ENCODE assay signal across 8 cellular contexts in the genomic region with DNA sequence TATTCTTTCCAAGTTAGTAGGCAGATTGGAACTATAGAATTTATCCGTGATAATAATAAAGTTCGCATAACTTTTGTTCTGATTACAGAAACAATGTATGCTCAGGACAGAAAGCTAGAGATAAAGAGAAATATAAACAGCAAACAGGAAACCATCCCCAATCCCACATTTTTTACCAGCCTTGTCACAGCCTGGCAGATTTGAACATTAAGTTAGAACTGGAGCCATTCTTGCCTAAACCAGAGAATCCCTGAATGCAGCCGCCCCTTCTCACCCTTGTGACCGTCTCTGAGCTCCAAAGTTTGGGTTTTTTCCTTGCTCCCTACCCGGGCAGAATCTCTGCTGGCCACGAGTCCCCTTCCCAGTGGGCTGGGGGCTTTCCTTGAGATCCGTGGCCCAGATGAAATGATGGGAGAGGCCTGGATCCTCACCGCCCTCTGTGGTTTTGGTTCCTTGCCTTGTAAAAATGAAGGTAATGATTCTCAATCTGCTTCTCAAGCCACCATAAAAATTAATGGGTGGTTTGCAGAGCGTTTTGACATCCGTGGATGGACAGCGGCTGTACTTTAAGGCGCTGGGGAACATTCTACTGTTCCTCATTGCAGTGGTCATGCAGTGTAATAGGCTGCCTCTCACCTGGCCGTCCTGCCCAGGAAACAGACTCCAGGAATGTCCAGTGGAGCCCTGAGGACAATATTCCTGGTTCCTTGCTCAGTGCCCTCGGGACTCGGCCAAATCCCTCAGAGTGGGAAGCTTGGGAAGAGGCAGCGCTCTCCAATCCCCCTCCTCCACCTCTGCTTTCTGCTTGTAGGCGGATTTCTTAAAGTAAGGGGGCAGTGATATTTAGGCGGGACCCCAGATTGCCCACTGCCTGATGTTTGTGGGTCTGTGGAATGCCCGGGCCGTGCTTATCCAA. TPM values are rescaled to one million over a fixed set of nuclear protein-coding genes. Genes with fewer than 3 reads are reported as not detected.
DNase-seq lines count a peak whose midpoint lies in the region; ATAC-seq and TF ChIP-seq lines count a peak whose summit lies in the region.

No MANE protein-coding gene starts in this region.

- TF ChIP-seq CTCF in fibroblast of mammary gland (conservative IDR thresholded peaks at IDR 0.05; ENCODE audit: control insufficient read depth, insufficient read depth, low read depth, low read length) (no peak), osteocyte (IDR thresholded peaks at IDR 0.05) (no peak)

- H3K4me3 ChIP-seq in CD4-positive, alpha-beta memory T cell (ENCODE audit: low read length in 2 of 2), result no peak overlapping the region
- peak overlapping the region; percentile 79 for H3K4me3 ChIP-seq in NT2/D1 (ENCODE audit: insufficient read length, low read depth)
- H3K4me3 ChIP-seq in fibroblast of mammary gland (ENCODE audit: control insufficient read depth, low read depth, low read length), result peak overlapping the region; percentile 76

- no peaks in the 10 kb centered on the region for H3K36me3 Mint-ChIP-seq in CD4-positive, alpha-beta memory T cell
- H3K36me3 Mint-ChIP-seq in osteocyte (ENCODE audit: unreplicated experiment), result no peaks in the 10 kb centered on the region

- no peaks in the 10 kb centered on the region for H3K36me3 ChIP-seq in CD4-positive, alpha-beta memory T cell (ENCODE audit: insufficient read depth, low read length)
- peaks cover 57% of the 10 kb centered on the region for H3K36me3 ChIP-seq in NT2/D1 (ENCODE audit: insufficient read depth, insufficient read length, low read length)

- H3K27me3 ChIP-seq in CD4-positive, alpha-beta memory T cell (ENCODE audit: insufficient read depth, low read length), result peaks cover 16% of the 10 kb centered on the region
- peaks cover 7% of the 10 kb centered on the region for H3K27me3 ChIP-seq in NT2/D1 (ENCODE audit: insufficient read depth, insufficient read length)

- CTCF ChIA-PET in CD4-positive, alpha-beta memory T cell (lab: Charles Lee; ENCODE audit: partially characterized antibody), result no interaction called here

- peaks cover 5 to 15% (median 6%) of the 10 kb centered on the region in 4 donors for H3K4me1 Mint-ChIP-seq in CD4-positive, alpha-beta memory T cell
- H3K4me1 Mint-ChIP-seq in osteocyte (ENCODE audit: unreplicated experiment), result peaks cover 78% of the 10 kb centered on the region

- H3K4me1 ChIP-seq in CD4-positive, alpha-beta memory T cell (ENCODE audit: insufficient read depth, low read length), result no peaks in the 10 kb centered on the region
- peaks cover 17% of the 10 kb centered on the region for H3K4me1 ChIP-seq in NT2/D1 (ENCODE audit: insufficient read depth, insufficient read length)

- peaks cover 34 to 53% of the 10 kb centered on the region in 2 donors for H3K27me3 Mint-ChIP-seq in CD4-positive, alpha-beta memory T cell
- no peaks in the 10 kb centered on the region for H3K27me3 Mint-ChIP-seq in osteocyte (ENCODE audit: unreplicated experiment)

- no peak overlapping the region for H3K27ac ChIP-seq in CD4-positive, alpha-beta memory T cell (ENCODE audit: low read depth, low read length)

- peak overlapping the region; percentile 95 for H3K9ac ChIP-seq in NT2/D1 (ENCODE audit: insufficient read length, low read depth)

- ATAC-seq in HG03432 (IDR thresholded peaks at IDR 0.05; ENCODE audit: unreplicated experiment), result no peak

- intact Hi-C loops in CD4-positive, alpha-beta memory T cell (cut with micrococcal nuclease), result no loop called here

- POLR2A ChIA-PET in CD4-positive, alpha-beta memory T cell (lab: Charles Lee; ENCODE audit: partially characterized antibody), result no interaction called here

- no peak for DNase-seq in CD4-positive, alpha-beta memory T cell
- DNase-seq in NT2/D1 (ENCODE audit: low read depth, low spot score), result no peak
- peak; percentile 33 for DNase-seq in fibroblast of mammary gland (ENCODE audit: low read depth)
- no peak for DNase-seq in osteocyte (ENCODE audit: extremely low spot score, unreplicated experiment)
- no peak for DNase-seq in NK-92 treated with Interleukin-12 subunit alpha and Interleukin-12 subunit beta, amount 100 ng/mL, for 24 hours (lab: John Stamatoyannopoulos, UW)
- no peak for DNase-seq in DMS153 (lab: John Stamatoyannopoulos, UW)
- DNase-seq in 8988T, result no peak

- H3K9me3 ChIP-seq in CD4-positive, alpha-beta memory T cell (ENCODE audit: control insufficient read depth in 1 of 2, low read length in 2 of 2), result no peaks in the 10 kb centered on the region
- no peaks in the 10 kb centered on the region for H3K9me3 ChIP-seq in NT2/D1 (ENCODE audit: insufficient read depth, low read length)

- peak overlapping the region; percentile 51 to 70 (median 64) for H3K4me3 Mint-ChIP-seq in CD4-positive, alpha-beta memory T cell
- peak overlapping the region; percentile 88 for H3K4me3 Mint-ChIP-seq in osteocyte (ENCODE audit: unreplicated experiment)

- peaks cover 0 to 2% (median 0%) of the 10 kb centered on the region in 8 donors for H3K9me3 Mint-ChIP-seq in CD4-positive, alpha-beta memory T cell
- H3K9me3 Mint-ChIP-seq in osteocyte (ENCODE audit: unreplicated experiment), result no peaks in the 10 kb centered on the region

- no peak overlapping the region for H3K27ac Mint-ChIP-seq in CD4-positive, alpha-beta memory T cell
- peak overlapping the region; percentile 91 for H3K27ac Mint-ChIP-seq in osteocyte (ENCODE audit: unreplicated experiment)

RNA-seq across cellular contexts. Expression of gene SH3BP4, which starts 1.6 kb away (rescaled TPM):
- under 1 TPM in 1 of 2 experiments, not detected in 1; 0.20 TPM for total RNA-seq in CD4-positive, alpha-beta memory T cell
- not detected for polyA plus RNA-seq in CD4-positive, alpha-beta memory T cell
- total RNA-seq in osteocyte, result 60.1 and 62.1 TPM in 2 replicates

Comparison
In these comparisons a context has a peak if more than half of its experiments do, and no peak if none do; other contexts are left out.
1. H3K4me3 ChIP-seq: peak in NT2/D1 (single experiment) and fibroblast of mammary gland (single experiment); none in CD4-positive, alpha-beta memory T cell (0 of 2).
2. RNA of gene SH3BP4, which starts 1.6 kb away (total RNA-seq): 60.1 to 62.1 TPM in osteocyte; 0.20 TPM in CD4-positive, alpha-beta memory T cell; every median in the first group is over 10 times any median in the second.